In the genomic region with DNA sequence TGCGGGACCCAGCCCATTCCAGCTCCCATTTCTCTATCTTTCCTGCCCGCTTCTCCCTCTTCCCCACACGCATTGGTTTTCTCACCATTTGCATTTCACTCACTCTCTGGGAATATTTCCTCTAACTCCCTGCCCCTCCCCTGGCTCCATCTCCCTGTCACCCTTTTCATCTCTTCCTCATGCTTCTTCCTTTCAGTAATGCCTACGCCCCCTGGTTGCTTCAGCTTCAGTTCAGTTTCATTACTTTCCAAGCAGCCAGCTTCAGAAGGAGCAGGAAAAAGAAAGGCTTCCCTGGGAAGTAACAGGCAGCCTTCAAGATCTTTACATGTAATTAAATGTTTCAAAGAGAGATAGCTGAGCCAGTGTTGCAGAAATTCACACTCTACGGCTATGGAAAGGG, we compare ENCODE assay signal across 14 cellular contexts.
A peak's percentile ranks its signal among the peaks of the same experiment; 100 is the strongest.
DNase-seq lines count a peak whose midpoint lies in the region; ATAC-seq lines count a peak whose summit lies in the region.
"Had no signal": no experiment of that assay in that cellular context is flagged by ENCODE, and none has a peak within 500 bp of the region (broad histone marks: within the 10 kb centered on the region; RNA-seq: fewer than 3 reads in every experiment).

No MANE protein-coding gene starts in this region.

- H4K20me1 ChIP-seq in BLaER1, result no peaks in the 10 kb centered on the region; the same call in 1 of the 2 replicates

- no peaks in the 10 kb centered on the region for H3K9me3 Mint-ChIP-seq in CD8-positive, alpha-beta memory T cell
- no peaks in the 10 kb centered on the region for H3K9me3 Mint-ChIP-seq in activated T-helper 17 cell treated with anti-CD3 and anti-CD28 coated beads, Interleukin-2, amount 50 U/mL, for 72 hours
- H3K9me3 Mint-ChIP-seq in naive B cell, result no peaks in the 10 kb centered on the region
- no peaks in the 10 kb centered on the region for H3K9me3 Mint-ChIP-seq in activated CD4-positive, alpha-beta memory T cell treated with anti-CD3 and anti-CD28 coated beads, Interleukin-2, amount 10 ng/mL, durations not matched to agents 7 days and 5 days

- no peak overlapping the region for H2BK12ac ChIP-seq in neuronal stem cell (ENCODE audit: low read length)

- no peak overlapping the region for H2BK120ac ChIP-seq in neuronal stem cell (ENCODE audit: low read depth, low read length)

- H3K9me3 ChIP-seq in BLaER1 (no peaks in the 10 kb centered on the region), neuronal stem cell (replicated peaks in 1 of 2; ENCODE audit: control insufficient read depth in 2 of 2, insufficient read depth in 1 of 2, low read depth in 1 of 2, low read length in 2 of 2) (no peaks in the 10 kb centered on the region)
- no peaks in the 10 kb centered on the region for H3K9me3 ChIP-seq in CD8-positive, alpha-beta memory T cell (ENCODE audit: low read length)
- H3K9me3 ChIP-seq: BE2C, MG63, right atrium auricular region had no signal

- no peak overlapping the region for H3K18ac ChIP-seq in neuronal stem cell (ENCODE audit: low read length)

- no peak overlapping the region for H3K27ac Mint-ChIP-seq in CD8-positive, alpha-beta memory T cell
- H3K27ac Mint-ChIP-seq in activated T-helper 17 cell treated with anti-CD3 and anti-CD28 coated beads, Interleukin-2, amount 50 U/mL, for 72 hours, result no peak overlapping the region
- peak overlapping the region in 2 of 6 donors; percentile 16 to 45 for H3K27ac Mint-ChIP-seq in naive B cell
- H3K27ac Mint-ChIP-seq in activated CD4-positive, alpha-beta memory T cell treated with anti-CD3 and anti-CD28 coated beads, Interleukin-2, amount 10 ng/mL, durations not matched to agents 7 days and 5 days, result no peak overlapping the region
- H3K27ac Mint-ChIP-seq: activated CD8-positive, alpha-beta memory T cell treated with anti-CD3 and anti-CD28 coated beads, Interleukin-2, amount 10 ng/mL, durations not matched to agents 7 days and 5 days had no signal

- peak overlapping the region; percentile 21 to 75 (median 59) for H3K4me3 Mint-ChIP-seq in CD8-positive, alpha-beta memory T cell
- H3K4me3 Mint-ChIP-seq in activated T-helper 17 cell treated with anti-CD3 and anti-CD28 coated beads, Interleukin-2, amount 50 U/mL, for 72 hours, result peak overlapping the region; percentile 46
- peak overlapping the region; percentile 36 to 89 (median 80) for H3K4me3 Mint-ChIP-seq in naive B cell
- H3K4me3 Mint-ChIP-seq in activated CD4-positive, alpha-beta memory T cell treated with anti-CD3 and anti-CD28 coated beads, Interleukin-2, amount 10 ng/mL, durations not matched to agents 7 days and 5 days, result no peak overlapping the region
- H3K4me3 Mint-ChIP-seq: activated CD8-positive, alpha-beta memory T cell treated with anti-CD3 and anti-CD28 coated beads, Interleukin-2, amount 10 ng/mL, durations not matched to agents 7 days and 5 days had no signal

- no peak overlapping the region for H2BK5ac ChIP-seq in neuronal stem cell (ENCODE audit: low read length)

- no peak overlapping the region for H3K14ac ChIP-seq in neuronal stem cell (ENCODE audit: low read length)

- WGBS in neuronal stem cell (ENCODE audit: extremely low coverage in 2 of 2, insufficient read length in 2 of 2, insufficient replicate concordance in 1 of 2), 2 donors, result no CpG with 5 or more reads among the region's 5 CpGs

- H3K9ac ChIP-seq in BLaER1 (no peak overlapping the region), neuronal stem cell (ENCODE audit: low read depth, low read length, poor library complexity) (no peak overlapping the region)

- no peaks in the 10 kb centered on the region for H3K79me1 ChIP-seq in neuronal stem cell (ENCODE audit: low read depth, low read length)

- no peaks in the 10 kb centered on the region for H3K36me3 ChIP-seq in BLaER1
- no peaks in the 10 kb centered on the region for H3K36me3 ChIP-seq in CD8-positive, alpha-beta memory T cell (ENCODE audit: insufficient read depth, low read length)
- H3K36me3 ChIP-seq in neuronal stem cell (replicated peaks in 1 of 2; ENCODE audit: control insufficient read depth in 2 of 2, insufficient read depth in 2 of 2, low read length in 2 of 2), result no peaks in the 10 kb centered on the region
- H3K36me3 ChIP-seq: BE2C, MG63, right atrium auricular region had no signal

- H3K4me1 ChIP-seq in BLaER1, result peaks cover 47% of the 10 kb centered on the region
- H3K4me1 ChIP-seq in CD8-positive, alpha-beta memory T cell (ENCODE audit: insufficient read depth, low read length), result peaks cover 5% of the 10 kb centered on the region
- H3K4me1 ChIP-seq in neuronal stem cell (ENCODE audit: control insufficient read depth in 2 of 2, insufficient read depth in 1 of 2, low read depth in 1 of 2, low read length in 2 of 2), result peaks cover 0 to 11% of the 10 kb centered on the region in 2 donors

- no peak for DNase-seq in CD8-positive, alpha-beta memory T cell
- DNase-seq in naive B cell (no peak), epidermal melanocyte (ENCODE audit: insufficient read length, low spot score) (no peak), neuronal stem cell (ENCODE audit: low spot score) (no peak), GM19240 (ENCODE audit: insufficient read length, low spot score) (no peak)
- DNase-seq in activated CD4-positive, alpha-beta memory T cell treated with anti-CD3 and anti-CD28 coated beads, Interleukin-2, amount 10 ng/mL, durations not matched to agents 7 days and 5 days, result no peak
- DNase-seq: MG63, NCI-H446 treated with DMSO at 0.1 percent for 48 hours, PC-3 had no signal

- CTCF ChIA-PET in CD8-positive, alpha-beta memory T cell (lab: Charles Lee), result interaction anchor here (1.2 kb wide), 1 partner anchor 81 kb away, joined by 3 read pairs; no protein-coding TSS in a partner anchor
- CTCF ChIA-PET in activated CD4-positive, alpha-beta memory T cell treated with anti-CD3 and anti-CD28 coated beads, Interleukin-2, amount 10 ng/mL, durations not matched to agents 7 days and 5 days (lab: Charles Lee), result interaction anchor here (2.0 kb wide), 1 partner anchor 12 kb away, joined by 8 read pairs; no protein-coding TSS in a partner anchor

- H3K27me3 Mint-ChIP-seq in CD8-positive, alpha-beta memory T cell, result peaks cover 31 to 32% of the 10 kb centered on the region in 2 donors
- peaks cover 26% of the 10 kb centered on the region for H3K27me3 Mint-ChIP-seq in activated T-helper 17 cell treated with anti-CD3 and anti-CD28 coated beads, Interleukin-2, amount 50 U/mL, for 72 hours
- H3K27me3 Mint-ChIP-seq in naive B cell, result peaks cover 12 to 32% (median 17%) of the 10 kb centered on the region in 3 donors
- H3K27me3 Mint-ChIP-seq in activated CD4-positive, alpha-beta memory T cell treated with anti-CD3 and anti-CD28 coated beads, Interleukin-2, amount 10 ng/mL, durations not matched to agents 7 days and 5 days, result peaks cover 48% of the 10 kb centered on the region

- peaks cover 0 to 16% (median 8%) of the 10 kb centered on the region in 3 donors for H3K4me1 Mint-ChIP-seq in CD8-positive, alpha-beta memory T cell
- peaks cover 8% of the 10 kb centered on the region for H3K4me1 Mint-ChIP-seq in activated T-helper 17 cell treated with anti-CD3 and anti-CD28 coated beads, Interleukin-2, amount 50 U/mL, for 72 hours
- peaks cover 7 to 24% (median 15%) of the 10 kb centered on the region in 3 donors for H3K4me1 Mint-ChIP-seq in naive B cell
- H3K4me1 Mint-ChIP-seq in activated CD4-positive, alpha-beta memory T cell treated with anti-CD3 and anti-CD28 coated beads, Interleukin-2, amount 10 ng/mL, durations not matched to agents 7 days and 5 days, result peaks cover 2% of the 10 kb centered on the region

- no peak for ATAC-seq in activated T-helper 17 cell treated with anti-CD3 and anti-CD28 coated beads, Interleukin-2, amount 50 U/mL, for 72 hours (replicated peaks)
- no peak for ATAC-seq in naive B cell (ENCODE audit: low read depth in 2 of 2)
- ATAC-seq: PC-3 had no signal

- H2AK5ac ChIP-seq in neuronal stem cell (ENCODE audit: low read depth, low read length), result no peak overlapping the region

- no peak overlapping the region for H2AFZ ChIP-seq in neuronal stem cell (ENCODE audit: low read length)

- H3K4ac ChIP-seq in neuronal stem cell (ENCODE audit: low read length), result no peak overlapping the region

- H2BK15ac ChIP-seq in neuronal stem cell (ENCODE audit: low read length), result no peak overlapping the region

- H3K27ac ChIP-seq in BLaER1 (no peak overlapping the region), neuronal stem cell (replicated peaks; ENCODE audit: low read length) (no peak overlapping the region)
- no peak overlapping the region for H3K27ac ChIP-seq in CD8-positive, alpha-beta memory T cell (ENCODE audit: low read depth, low read length)
- H3K27ac ChIP-seq: right atrium auricular region had no signal

- H3K4me2 ChIP-seq in BLaER1 (peak overlapping the region; percentile 95; the same call in 1 of the 2 replicates), neuronal stem cell (ENCODE audit: insufficient read depth, low read length, poor library complexity, severe bottlenecking) (no peak overlapping the region)

- H3K4me3 ChIP-seq in BLaER1 (no peak overlapping the region), neuronal stem cell (ENCODE audit: low read length in 2 of 2) (no peak overlapping the region)
- H3K4me3 ChIP-seq in CD8-positive, alpha-beta memory T cell (ENCODE audit: low read length), result no peak overlapping the region
- H3K4me3 ChIP-seq: MG63 had no signal

- no peak overlapping the region for H4K8ac ChIP-seq in neuronal stem cell (ENCODE audit: low read depth, low read length)

- H3K36me3 Mint-ChIP-seq in CD8-positive, alpha-beta memory T cell, result no peaks in the 10 kb centered on the region
- H3K36me3 Mint-ChIP-seq in activated T-helper 17 cell treated with anti-CD3 and anti-CD28 coated beads, Interleukin-2, amount 50 U/mL, for 72 hours (ENCODE audit: low read depth), result no peaks in the 10 kb centered on the region
- H3K36me3 Mint-ChIP-seq in naive B cell, result no peaks in the 10 kb centered on the region
- no peaks in the 10 kb centered on the region for H3K36me3 Mint-ChIP-seq in activated CD4-positive, alpha-beta memory T cell treated with anti-CD3 and anti-CD28 coated beads, Interleukin-2, amount 10 ng/mL, durations not matched to agents 7 days and 5 days (ENCODE audit: low read depth)
- H3K36me3 Mint-ChIP-seq: activated CD8-positive, alpha-beta memory T cell treated with anti-CD3 and anti-CD28 coated beads, Interleukin-2, amount 10 ng/mL, durations not matched to agents 7 days and 5 days had no signal

- POLR2A ChIA-PET in CD8-positive, alpha-beta memory T cell (lab: Charles Lee), result no interaction called here
- POLR2A ChIA-PET in activated CD4-positive, alpha-beta memory T cell treated with anti-CD3 and anti-CD28 coated beads, Interleukin-2, amount 10 ng/mL, durations not matched to agents 7 days and 5 days (lab: Charles Lee), result no interaction called here

- H3K27me3 ChIP-seq in BLaER1, result peaks cover 6% of the 10 kb centered on the region; the same call in 1 of the 2 replicates
- peaks cover 11% of the 10 kb centered on the region for H3K27me3 ChIP-seq in CD8-positive, alpha-beta memory T cell (ENCODE audit: insufficient read depth, low read length, poor library complexity, severe bottlenecking)
- peaks cover 0 to 72% (median 3%) of the 10 kb centered on the region in 3 experiments for H3K27me3 ChIP-seq in neuronal stem cell (ENCODE audit: control insufficient read depth in 3 of 3, insufficient read depth in 3 of 3, low read depth in 1 of 3, low read length in 3 of 3)
- H3K27me3 ChIP-seq: BE2C had no signal

- no peak overlapping the region for H3K23ac ChIP-seq in neuronal stem cell (ENCODE audit: low read depth, low read length, poor library complexity)

- H4K91ac ChIP-seq in neuronal stem cell (ENCODE audit: low read depth, low read length, poor library complexity), result no peak overlapping the region
